21 cellular contexts compared by ENCODE assay signal in the genomic region with DNA sequence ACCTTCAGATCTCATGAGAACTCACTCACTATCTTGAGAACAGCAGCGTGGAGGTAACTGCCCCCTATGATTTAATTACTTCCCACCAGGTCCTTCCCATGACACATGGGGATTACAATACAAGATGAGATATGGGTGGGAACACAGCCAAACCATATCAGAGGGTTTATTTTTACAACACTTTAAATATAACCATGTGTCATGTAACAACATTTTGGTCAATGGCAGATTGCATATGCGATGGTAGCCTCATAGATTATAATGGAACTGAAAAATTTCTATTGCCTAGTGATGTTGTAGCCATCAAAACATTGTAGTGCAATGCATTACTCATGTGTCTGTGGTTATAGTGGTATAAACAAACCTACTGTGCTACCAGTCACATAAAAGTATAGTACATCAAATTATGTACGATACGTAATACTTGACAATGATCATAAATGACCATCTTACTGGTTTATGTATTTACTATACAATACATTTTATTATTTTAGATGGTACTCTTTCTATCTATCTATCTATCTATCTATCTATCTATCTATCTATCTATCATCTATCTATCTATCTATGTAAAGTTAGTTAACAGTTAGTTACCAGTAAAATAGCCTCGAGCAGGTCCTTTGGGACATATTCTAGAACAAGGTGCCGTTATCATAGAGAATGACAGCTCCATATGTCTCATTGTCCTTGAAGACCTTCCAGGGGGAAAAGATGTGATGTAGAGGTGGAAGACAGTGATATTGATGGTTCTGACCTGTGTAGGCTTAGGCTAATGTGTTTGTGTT. TPM values are rescaled to one million over a fixed set of nuclear protein-coding genes. Genes with fewer than 3 reads are reported as not detected.
DNase-seq lines count a peak whose midpoint lies in the region; ATAC-seq, FAIRE-seq and TF ChIP-seq lines count a peak whose summit lies in the region.
"Had no signal": no experiment of that assay in that cellular context is flagged by ENCODE, and none has a peak within 500 bp of the region (broad histone marks: within the 10 kb centered on the region; RNA-seq: fewer than 3 reads in every experiment).

No MANE protein-coding gene starts in this region.

- POLR2A ChIA-PET in K562 (lab: Yijun Ruan, JAX), result interaction anchor here (0.6 to 1.8 kb wide), 4 partner anchors 8 to 249 kb away, joined by 3 to 4 read pairs (median 4); partner anchors contain the start of gene PRMT2

- H2BK5ac ChIP-seq in mesenchymal stem cell (ENCODE audit: low read depth, low read length, poor library complexity, severe bottlenecking), result no peak overlapping the region

- H3K9ac ChIP-seq in GM23248, result no peak overlapping the region
- H3K9ac ChIP-seq in K562 (ENCODE audit: insufficient read depth in 1 of 2, low read depth in 2 of 2, low read length in 2 of 2), result no peak overlapping the region
- H3K9ac ChIP-seq in mesenchymal stem cell (ENCODE audit: low read length), result no peak overlapping the region

- TF ChIP-seq CTCF in K562 (IDR thresholded peaks at IDR 0.05 in 2 of 3, conservative IDR thresholded peaks at IDR 0.05 in 1 of 3; ENCODE audit: insufficient read depth in 2 of 3, low read depth in 1 of 3, low read length in 3 of 3), result no peak

- H3K9me1 ChIP-seq in K562 (ENCODE audit: control insufficient read depth, insufficient read depth, low read length), result no peaks in the 10 kb centered on the region

- CTCF ChIA-PET in K562 (lab: Yijun Ruan, JAX; ENCODE audit: low intra/inter-chr PET ratio), result no interaction called here

- no peak for TF ChIP-seq RAD21 in K562 (CRISPR knock-in tag; conservative IDR thresholded peaks at IDR 0.05 in 1 of 2, IDR thresholded peaks at IDR 0.05 in 1 of 2)

- no peak overlapping the region for H2AFZ ChIP-seq in GM23248
- no peak overlapping the region for H2AFZ ChIP-seq in K562 (ENCODE audit: low read depth, low read length)
- H2AFZ ChIP-seq in mesenchymal stem cell (ENCODE audit: low read depth, low read length), result no peak overlapping the region

- 0 out of 2 replicates have a peak, but pooled peaks cover 6% of the 10 kb centered on the region for H3F3A ChIP-seq in GM23248 (ENCODE audit: insufficient read depth)

- H2BK120ac ChIP-seq in mesenchymal stem cell (ENCODE audit: low read depth, low read length), result no peak overlapping the region

- H3K27me3 ChIP-seq in GM23248 (replicated peaks; ENCODE audit: insufficient read depth), result peaks cover 5% of the 10 kb centered on the region; the same call in 1 of the 2 replicates
- H3K27me3 ChIP-seq in K562 (ENCODE audit: control insufficient read depth in 2 of 2, insufficient read depth in 2 of 2, low read length in 2 of 2), result peaks cover 15 to 21% of the 10 kb centered on the region in 2 experiments
- peaks cover 0 to 3% of the 10 kb centered on the region in 2 experiments for H3K27me3 ChIP-seq in mesenchymal stem cell (ENCODE audit: control insufficient read depth in 1 of 2, insufficient read depth in 1 of 2, low read length in 2 of 2)
- H3K27me3 ChIP-seq: spleen had no signal

- H3K18ac ChIP-seq in mesenchymal stem cell (ENCODE audit: low read depth in 1 of 2, low read length in 2 of 2), result no peak overlapping the region

- TF ChIP-seq EP300 in K562 (IDR thresholded peaks at IDR 0.05; ENCODE audit: low read length), result no peak

- no peak overlapping the region for H3K23ac ChIP-seq in mesenchymal stem cell (ENCODE audit: low read length in 2 of 2)

- no peak overlapping the region for H3K4ac ChIP-seq in mesenchymal stem cell (ENCODE audit: low read depth in 1 of 2, low read length in 2 of 2)

- in situ Hi-C loops in GM23248 (cut with MboI) (no loop called here), K562 (cut with MboI) (no loop called here)

- H4K91ac ChIP-seq in mesenchymal stem cell (ENCODE audit: low read length), result no peak overlapping the region

- no peaks in the 10 kb centered on the region for H4K20me1 ChIP-seq in GM23248 (ENCODE audit: insufficient read depth)
- H4K20me1 ChIP-seq in K562 (replicated peaks; ENCODE audit: control insufficient read depth, insufficient read depth, low read length), result no peaks in the 10 kb centered on the region

- H3K9me2 ChIP-seq in GM23248 (ENCODE audit: insufficient read depth), result no peaks in the 10 kb centered on the region

- no peak overlapping the region for H2BK12ac ChIP-seq in mesenchymal stem cell (ENCODE audit: low read length in 2 of 2)

- H2AK5ac ChIP-seq in mesenchymal stem cell (ENCODE audit: low read length, severe bottlenecking), result no peak overlapping the region

- no peak for TF ChIP-seq POLR2A in K562 (conservative IDR thresholded peaks at IDR 0.05)

- no peak for ATAC-seq in K562
- ATAC-seq in HG02884 (IDR thresholded peaks at IDR 0.05; ENCODE audit: unreplicated experiment), result no peak
- ATAC-seq: activated CD8-positive, alpha-beta T cell treated with anti-CD3 and anti-CD28 coated beads, Interleukin-2, amount 10 ng/mL, durations not matched to agents 7 days and 5 days had no signal

- no peaks in the 10 kb centered on the region for H3K79me1 ChIP-seq in mesenchymal stem cell (replicated peaks; ENCODE audit: low read length, poor library complexity, severe bottlenecking)

- no TSS peak for BruUV-seq in K562 (replicated peaks; lab: Mats Ljungman, UMichigan)

- H3K4me1 ChIP-seq in GM23248 (ENCODE audit: insufficient read depth) (no peaks in the 10 kb centered on the region), K562 (replicated peaks in 1 of 2; ENCODE audit: control insufficient read depth in 2 of 2, insufficient read depth in 2 of 2, low read length in 2 of 2) (no peaks in the 10 kb centered on the region), mesenchymal stem cell (ENCODE audit: control insufficient read depth, insufficient read depth, low read depth, low read length) (peaks cover 5% of the 10 kb centered on the region)

- DNase-seq in GM23248 (peak; percentile 33), M059J (ENCODE audit: low read depth) (peak; percentile 89), K562 (ENCODE audit: extremely low read depth in 1 of 4, low spot score in 3 of 4) (no peak), mesenchymal stem cell (peak; percentile 59), NCI-H146 (lab: John Stamatoyannopoulos, UW) (no peak), NCI-H2227 treated with DMSO at 0.1 percent for 48 hours (lab: John Stamatoyannopoulos, UW) (no peak), putamen (ENCODE audit: low spot score) (no peak)
- DNase-seq: activated CD8-positive, alpha-beta T cell treated with anti-CD3 and anti-CD28 coated beads, Interleukin-2, amount 10 ng/mL, durations not matched to agents 7 days and 5 days; activated naive CD4-positive, alpha-beta T cell treated with Interleukin-2 at 50 U/mL for 16 hours; effector CD4-positive, alpha-beta T cell; erythroblast; H7; NCI-H1436; NCI-H2171 treated with DMSO at 0.1 percent for 48 hours; NCI-H69; retina; spleen; stimulated activated CD4-positive, alpha-beta T cell treated with anti-CD3 and anti-CD28 coated beads, Interleukin-4, amount 100 ng/mL, for 1 hour; stimulated activated naive CD4-positive, alpha-beta T cell treated with Interleukin-2 at 50 U/mL for 16 hours had no signal

- no peak overlapping the region for H2BK15ac ChIP-seq in mesenchymal stem cell (ENCODE audit: low read depth, poor library complexity, severe bottlenecking)

- 41 to 48% methylated on average over 6 of the region's 6 CpGs for whole genome bisulfite sequencing in GM23248 (ENCODE audit: low coverage in 1 of 2, low lambda C conversion rate in 2 of 2, missing lambda C conversion rate in 2 of 2), 2 experiments
- 17% methylated on average over 6 of the region's 6 CpGs for WGBS in K562 (ENCODE audit: insufficient coverage, low coverage, missing lambda C conversion rate)
- WGBS in mesenchymal stem cell, result 92% methylated on average over 3 of the region's 6 CpGs

- no peaks in the 10 kb centered on the region for H3K79me2 ChIP-seq in GM23248 (ENCODE audit: insufficient read depth)
- no peaks in the 10 kb centered on the region for H3K79me2 ChIP-seq in K562 (ENCODE audit: control insufficient read depth, insufficient read depth, low read length)

- H3K4me3 ChIP-seq in GM23248, result no peak overlapping the region
- no peak overlapping the region for H3K4me3 ChIP-seq in K562
- no peak overlapping the region for H3K4me3 ChIP-seq in mesenchymal stem cell (ENCODE audit: insufficient read depth in 1 of 2, low read depth in 1 of 2, low read length in 2 of 2)
- H3K4me3 ChIP-seq: spleen had no signal

- H3K27ac ChIP-seq in GM23248 (no peak overlapping the region), K562 (ENCODE audit: extremely low read depth, low read depth, low read length) (no peak overlapping the region), mesenchymal stem cell (ENCODE audit: low read length, poor library complexity, severe bottlenecking) (no peak overlapping the region)

- no peak overlapping the region for H3K14ac ChIP-seq in mesenchymal stem cell (ENCODE audit: low read length in 2 of 2)

- H3K36me3 ChIP-seq in GM23248 (ENCODE audit: low read depth), result no peaks in the 10 kb centered on the region
- no peaks in the 10 kb centered on the region for H3K36me3 ChIP-seq in K562 (ENCODE audit: control insufficient read depth, insufficient read depth, low read length)
- H3K36me3 ChIP-seq in mesenchymal stem cell (ENCODE audit: control insufficient read depth in 1 of 2, insufficient read depth in 2 of 2, low read depth in 1 of 2, low read length in 2 of 2), result no peaks in the 10 kb centered on the region
- H3K36me3 ChIP-seq: spleen had no signal

- H3K9me3 ChIP-seq in GM23248 (ENCODE audit: low read depth) (no peaks in the 10 kb centered on the region), K562 (replicated peaks; ENCODE audit: control insufficient read depth, insufficient read depth, low read depth, low read length) (no peaks in the 10 kb centered on the region; the same call in 1 of the 2 replicates), mesenchymal stem cell (ENCODE audit: control insufficient read depth, low read length) (peaks cover 17% of the 10 kb centered on the region)
- H3K9me3 ChIP-seq: spleen had no signal

- H3K4me2 ChIP-seq in GM23248 (ENCODE audit: unreplicated experiment), result no peak overlapping the region
- H3K4me2 ChIP-seq in K562 (ENCODE audit: insufficient read depth, low read length), result no peak overlapping the region
- no peak overlapping the region for H3K4me2 ChIP-seq in mesenchymal stem cell (ENCODE audit: low read length, poor library complexity, severe bottlenecking)

- H4K8ac ChIP-seq in mesenchymal stem cell (ENCODE audit: low read length), result no peak overlapping the region

- FAIRE-seq in K562 (lab: Jason Lieb, UNC), result no peak
- FAIRE-seq: G401.6 had no signal

- intact Hi-C loops in K562 (cut with micrococcal nuclease), result no loop called here

RNA-seq across cellular contexts. Expression of gene S100B, which starts 12.6 kb away (rescaled TPM):
- not detected in 2 replicates for total RNA-seq in GM23248 (2014; rRNA removed; shearing (Covaris generic))
- polyA plus RNA-seq in GM23248 (2016; fragmentation: Nextera tagmentation; extraction: Ambion mirVana), result not detected in 2 replicates
- total RNA-seq in M059J (2014; rRNA removed; shearing (Covaris generic)), result not detected in 2 replicates
- total RNA-seq in K562 (2011; cell fraction: chromatin; rRNA removed; ENCODE audit: low replicate concordance), result not detected in 2 replicates
- total RNA-seq in K562 (2011; cell fraction: nucleolus; rRNA removed), result not detected in 2 replicates
- not detected in 2 replicates for total RNA-seq in K562 (2011; cell fraction: nucleoplasm; rRNA removed)
- not detected in 2 replicates for total RNA-seq in K562 (2014; rRNA removed)
- total RNA-seq in K562 (2014; rRNA removed; fragmentation: Illumina TruSeq; extraction: Trizol), result not detected in 2 replicates
- total RNA-seq in K562 (2015; rRNA removed; fragmentation: Illumina TruSeq; extraction: Trizol), result not detected in 2 replicates
- not detected in 2 replicates for total RNA-seq in K562 (2021)
- not detected in 2 replicates for polyA plus RNA-seq in K562 (2011; rRNA removed)
- not detected in 2 replicates for polyA plus RNA-seq in K562 (2011; cell fraction: cytosol; rRNA removed)
- not detected in 2 replicates for polyA plus RNA-seq in K562 (2011; cell fraction: nucleus; rRNA removed)
- not detected in 2 replicates for polyA plus RNA-seq in K562 (2012)
- polyA plus RNA-seq in K562 (2014; fragmentation: Illumina TruSeq; extraction: Trizol), result not detected in 2 replicates
- not detected for polyA plus RNA-seq in K562 (2014; fragmentation: Nextera tagmentation; extraction: Ambion mirVana)
- not detected in 2 replicates for polyA plus RNA-seq in K562 (2014; rRNA removed)
- not detected in 2 replicates for polyA minus RNA-seq in K562 (2011; rRNA and poly(A)+ RNA removed)
- not detected in 2 replicates for polyA minus RNA-seq in K562 (2011; cell fraction: cytosol; rRNA and poly(A)+ RNA removed)
- not detected in 2 replicates for polyA minus RNA-seq in K562 (2011; cell fraction: nucleus; rRNA and poly(A)+ RNA removed)
- not detected for polyA plus RNA-seq in mesenchymal stem cell (2013, experiment 1 of 2)
- polyA plus RNA-seq in mesenchymal stem cell (2013, experiment 2 of 2), result not detected

RNA-seq across cellular contexts. Expression of gene PRMT2, which starts 18.0 kb away (rescaled TPM):
- 130 and 171 TPM in 2 replicates for total RNA-seq in GM23248 (2014; rRNA removed; shearing (Covaris generic))
- polyA plus RNA-seq in GM23248 (2016; fragmentation: Nextera tagmentation; extraction: Ambion mirVana), result 145 and 146 TPM in 2 replicates
- total RNA-seq in M059J (2014; rRNA removed; shearing (Covaris generic)), result 75.0 and 117 TPM in 2 replicates
- total RNA-seq in K562 (2011; cell fraction: chromatin; rRNA removed; ENCODE audit: low replicate concordance), result 57.9 and 74.0 TPM in 2 replicates
- total RNA-seq in K562 (2011; cell fraction: nucleolus; rRNA removed), result 39.0 and 43.6 TPM in 2 replicates
- total RNA-seq in K562 (2011; cell fraction: nucleoplasm; rRNA removed), result 48.0 and 70.5 TPM in 2 replicates
- 59.9 and 68.1 TPM in 2 replicates for total RNA-seq in K562 (2014; rRNA removed)
- 35.1 and 43.5 TPM in 2 replicates for total RNA-seq in K562 (2014; rRNA removed; fragmentation: Illumina TruSeq; extraction: Trizol)
- total RNA-seq in K562 (2015; rRNA removed; fragmentation: Illumina TruSeq; extraction: Trizol), result 57.0 and 59.3 TPM in 2 replicates
- total RNA-seq in K562 (2021), result 48.0 and 52.7 TPM in 2 replicates
- polyA plus RNA-seq in K562 (2011; rRNA removed), result 85.7 and 87.0 TPM in 2 replicates
- 87.3 and 99.4 TPM in 2 replicates for polyA plus RNA-seq in K562 (2011; cell fraction: cytosol; rRNA removed)
- polyA plus RNA-seq in K562 (2011; cell fraction: nucleus; rRNA removed), result 127 and 129 TPM in 2 replicates
- 72.9 and 73.8 TPM in 2 replicates for polyA plus RNA-seq in K562 (2012)
- polyA plus RNA-seq in K562 (2014; fragmentation: Illumina TruSeq; extraction: Trizol), result 49.8 and 56.3 TPM in 2 replicates
- polyA plus RNA-seq in K562 (2014; fragmentation: Nextera tagmentation; extraction: Ambion mirVana), result 10 to 100 TPM; 37.2 to 70.9 TPM
- polyA plus RNA-seq in K562 (2014; rRNA removed), result 69.6 and 73.7 TPM in 2 replicates
- 48.8 and 62.4 TPM in 2 replicates for polyA minus RNA-seq in K562 (2011; rRNA and poly(A)+ RNA removed)
- polyA minus RNA-seq in K562 (2011; cell fraction: cytosol; rRNA and poly(A)+ RNA removed), result 23.8 and 28.9 TPM in 2 replicates
- 30.3 and 39.5 TPM in 2 replicates for polyA minus RNA-seq in K562 (2011; cell fraction: nucleus; rRNA and poly(A)+ RNA removed)
- 52.5 TPM for polyA plus RNA-seq in mesenchymal stem cell (2013, experiment 1 of 2)
- polyA plus RNA-seq in mesenchymal stem cell (2013, experiment 2 of 2), result 50.4 TPM

Comparison
In these comparisons a context has a peak if more than half of its experiments do, and no peak if none do; other contexts are left out.
1. DNase-seq: peak in GM23248 (single experiment), M059J (single experiment) and mesenchymal stem cell (single experiment); none in K562 (0 of 4), NCI-H146 (single experiment), NCI-H2227 treated with DMSO at 0.1 percent for 48 hours (single experiment) and putamen (single experiment).